Comparison of ENCODE assay signal across 7 cellular contexts in genomic region chr1:244730153-244730933, GRCh38.
A peak's percentile ranks its signal among the peaks of the same experiment; 100 is the strongest.
DNase-seq lines count a peak whose midpoint lies in the region; FAIRE-seq and TF ChIP-seq lines count a peak whose summit lies in the region.

No MANE protein-coding gene starts in this region.

- H2BK12ac ChIP-seq in neuronal stem cell (ENCODE audit: low read length), result peak overlapping the region; percentile 1

- H3K4me1 ChIP-seq in neuronal stem cell (ENCODE audit: control insufficient read depth in 2 of 2, insufficient read depth in 1 of 2, low read depth in 1 of 2, low read length in 2 of 2), result peaks cover 0 to 3% of the 10 kb centered on the region in 2 donors

- no CpG with 5 or more reads among the region's 94 CpGs for WGBS in neuronal stem cell (ENCODE audit: extremely low coverage in 2 of 2, insufficient read length in 2 of 2, insufficient replicate concordance in 1 of 2), 2 donors

- H3K18ac ChIP-seq in neuronal stem cell (ENCODE audit: low read length), result peak overlapping the region; percentile 99

- H3K4ac ChIP-seq in neuronal stem cell (ENCODE audit: low read length), result peak overlapping the region; percentile 48

- H3K36me3 Mint-ChIP-seq in glutamatergic neuron (ENCODE audit: unreplicated experiment), result no peaks in the 10 kb centered on the region

- no peaks in the 10 kb centered on the region for H3K36me3 ChIP-seq in neuronal stem cell (replicated peaks in 1 of 2; ENCODE audit: control insufficient read depth in 2 of 2, insufficient read depth in 2 of 2, low read length in 2 of 2)

- FAIRE-seq in D721Med (lab: Jason Lieb, UNC), result no peak

- peak overlapping the region; percentile 50 for H3K4me3 ChIP-seq in GM12865 (ENCODE audit: low read depth, low read length)
- peak overlapping the region in 1 of 2 donors; percentile 44 for H3K4me3 ChIP-seq in neuronal stem cell (ENCODE audit: low read length in 2 of 2)

- peak overlapping the region; percentile 89 for H3K23ac ChIP-seq in neuronal stem cell (ENCODE audit: low read depth, low read length, poor library complexity)

- DNase-seq in GM12865 (ENCODE audit: low read depth) (peak; percentile 45), NCI-H1092 treated with DMSO at 0.1 percent for 48 hours (lab: John Stamatoyannopoulos, UW) (peak; percentile 77), glutamatergic neuron (peak; percentile 53), neuronal stem cell (ENCODE audit: low spot score) (peak; percentile 15), OCI-M2 (lab: John Stamatoyannopoulos, UW; ENCODE audit: unreplicated experiment) (no peak), D721Med (ENCODE audit: insufficient read length, low spot score) (no peak)
- DNase-seq in activated naive CD4-positive, alpha-beta T cell treated with anti-CD3 and anti-CD28 coated beads, Interleukin-2, amount 50 U/mL, for 16 hours, result peak; percentile 44

- H2BK120ac ChIP-seq in neuronal stem cell (ENCODE audit: low read depth, low read length), result peak overlapping the region; percentile 99

- H2BK15ac ChIP-seq in neuronal stem cell (ENCODE audit: low read length), result peak overlapping the region; percentile 91

- H3K9ac ChIP-seq in neuronal stem cell (ENCODE audit: low read depth, low read length, poor library complexity), result peak overlapping the region; percentile 77

- H3K4me3 Mint-ChIP-seq in glutamatergic neuron (ENCODE audit: unreplicated experiment), result peak overlapping the region; percentile 79

- H3K27ac ChIP-seq in neuronal stem cell (replicated peaks; ENCODE audit: low read length), result no peak overlapping the region

- peaks cover 5% of the 10 kb centered on the region for H3K27me3 Mint-ChIP-seq in glutamatergic neuron (ENCODE audit: unreplicated experiment)

- H3K4me1 Mint-ChIP-seq in glutamatergic neuron (ENCODE audit: low read depth, unreplicated experiment), result no peaks in the 10 kb centered on the region

- H3K9me3 Mint-ChIP-seq in glutamatergic neuron (ENCODE audit: unreplicated experiment), result peaks cover 3% of the 10 kb centered on the region

- no peak overlapping the region for H2AK5ac ChIP-seq in neuronal stem cell (ENCODE audit: low read depth, low read length)

- no peak overlapping the region for H3K27ac Mint-ChIP-seq in glutamatergic neuron (ENCODE audit: unreplicated experiment)

- peak overlapping the region; percentile 82 for H4K8ac ChIP-seq in neuronal stem cell (ENCODE audit: low read depth, low read length)

- peak overlapping the region; percentile 77 for H3K4me2 ChIP-seq in neuronal stem cell (ENCODE audit: insufficient read depth, low read length, poor library complexity, severe bottlenecking)

- H2AFZ ChIP-seq in neuronal stem cell (ENCODE audit: low read length), result peak overlapping the region; percentile 84

- peak overlapping the region; percentile 97 for H3K14ac ChIP-seq in neuronal stem cell (ENCODE audit: low read length)

- TF ChIP-seq CTCF in GM12865 (IDR thresholded peaks at IDR 0.05; ENCODE audit: insufficient read depth, low read depth, low read length, missing control alignments) (no peak), glutamatergic neuron (IDR thresholded peaks at IDR 0.05; ENCODE audit: partially characterized antibody, unreplicated experiment) (no peak), D721Med (IDR thresholded peaks at IDR 0.05; ENCODE audit: insufficient read depth, missing control alignments) (no peak)

- H3K9me3 ChIP-seq in neuronal stem cell (replicated peaks in 1 of 2; ENCODE audit: control insufficient read depth in 2 of 2, insufficient read depth in 1 of 2, low read depth in 1 of 2, low read length in 2 of 2), result peaks cover 6 to 9% of the 10 kb centered on the region in 2 donors

- H4K91ac ChIP-seq in neuronal stem cell (ENCODE audit: low read depth, low read length, poor library complexity), result no peak overlapping the region

- H3K79me1 ChIP-seq in neuronal stem cell (ENCODE audit: low read depth, low read length), result no peaks in the 10 kb centered on the region

- peak overlapping the region; percentile 39 for H2BK5ac ChIP-seq in neuronal stem cell (ENCODE audit: low read length)

- peaks cover 0 to 3% (median 0%) of the 10 kb centered on the region in 3 experiments for H3K27me3 ChIP-seq in neuronal stem cell (ENCODE audit: control insufficient read depth in 3 of 3, insufficient read depth in 3 of 3, low read depth in 1 of 3, low read length in 3 of 3)

Comparison
In these comparisons a context has a peak if more than half of its experiments do, and no peak if none do; other contexts are left out.
1. DNase-seq: peak in GM12865 (single experiment), NCI-H1092 treated with DMSO at 0.1 percent for 48 hours (single experiment), activated naive CD4-positive, alpha-beta T cell treated with anti-CD3 and anti-CD28 coated beads, Interleukin-2, amount 50 U/mL, for 16 hours (single experiment), glutamatergic neuron (single experiment) and neuronal stem cell (single experiment); none in OCI-M2 (single experiment) and D721Med (single experiment).